In the genomic region with DNA sequence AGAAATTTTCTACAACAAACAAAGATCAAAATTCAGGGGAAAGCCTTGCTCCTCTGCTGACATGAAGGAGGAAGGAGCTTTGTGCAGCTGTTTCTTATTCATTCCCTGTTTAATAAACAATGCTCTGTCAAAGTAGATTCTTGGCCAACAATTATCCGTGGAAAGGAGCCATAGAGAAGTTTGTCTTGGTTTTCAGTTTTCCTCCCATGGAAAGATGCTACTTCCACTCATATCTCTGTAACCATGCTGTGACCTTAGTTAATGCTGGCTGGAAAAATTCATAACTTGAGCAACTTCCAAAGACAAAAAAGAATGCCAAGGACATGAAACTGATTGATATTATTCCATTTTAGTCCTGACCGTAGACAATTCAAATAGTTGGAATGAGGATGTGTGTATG, we compare ENCODE assay signal across 19 cellular contexts. TPM values are rescaled to one million over a fixed set of nuclear protein-coding genes. Genes with fewer than 3 reads are reported as not detected.
A peak's percentile ranks its signal among the peaks of the same experiment; 100 is the strongest.
DNase-seq lines count a peak whose midpoint lies in the region; ATAC-seq and TF ChIP-seq lines count a peak whose summit lies in the region.
"Had no signal": no experiment of that assay in that cellular context is flagged by ENCODE, and none has a peak within 500 bp of the region (broad histone marks: within the 10 kb centered on the region; RNA-seq: fewer than 3 reads in every experiment).

No MANE protein-coding gene starts in this region.

- H3K4me1 ChIP-seq in adipocyte (ENCODE audit: control insufficient read depth, insufficient read depth, low read length) (peaks cover 20% of the 10 kb centered on the region), neural progenitor cell (peaks cover 27% of the 10 kb centered on the region), transverse colon (peaks cover 0 to 19% (median 0%) of the 10 kb centered on the region in 4 donors)

- H3K4me3 Mint-ChIP-seq in neural progenitor cell (no peak overlapping the region), chondrocyte (ENCODE audit: unreplicated experiment) (no peak overlapping the region)
- H3K4me3 Mint-ChIP-seq in stimulated activated naive B cell treated with anti-CD40 and anti-IgM and Interleukin-4, amounts not matched to agents 10 μg/mL and 1 μg/mL and 100 μg/mL, for 72 hours = no peak overlapping the region
- H3K4me3 Mint-ChIP-seq: CD14-positive monocyte had no signal

- 53 to 77% methylated on average over 2 of the region's 2 CpGs for WGBS in transverse colon (ENCODE audit: low coverage in 1 of 2), 2 donors

- H3F3A ChIP-seq in neural progenitor cell (ENCODE audit: low read depth) = peaks cover 10% of the 10 kb centered on the region

- H3K27me3 ChIP-seq in adipocyte (replicated peaks; ENCODE audit: control insufficient read depth, insufficient read depth, low read length) (peaks cover 22% of the 10 kb centered on the region), neural progenitor cell (no peaks in the 10 kb centered on the region), transverse colon (no peaks in the 10 kb centered on the region)

- no peak for TF ChIP-seq POLR2A in transverse colon (IDR thresholded peaks at IDR 0.05)

- intact Hi-C loops in transverse colon (cut with DNase I; ENCODE audit: low total_unique reads) = no loop called here

- H3K4me3 ChIP-seq in adipocyte (ENCODE audit: low read length) (peak overlapping the region; percentile 10), fibroblast of mammary gland (ENCODE audit: control insufficient read depth, low read depth, low read length) (no peak overlapping the region), neural progenitor cell (no peak overlapping the region), transverse colon (no peak overlapping the region)
- H3K4me3 ChIP-seq: GM23248, SK-N-MC had no signal

- no peak for DNase-seq in adipocyte (ENCODE audit: low read depth)
- peak; percentile 2 for DNase-seq in fibroblast of mammary gland (ENCODE audit: low read depth)
- no peak for DNase-seq in neural progenitor cell (ENCODE audit: low spot score)
- no peak for DNase-seq in transverse colon
- DNase-seq in chondrocyte (ENCODE audit: low spot score) = no peak
- no peak for DNase-seq in stimulated activated naive B cell treated with anti-CD40 and anti-IgM and Interleukin-4, amounts not matched to agents 10 μg/mL and 1 μg/mL and 100 μg/mL, for 72 hours
- DNase-seq: ACHN, AML-193, GM23248, NCI-H1105 treated with DMSO at 0.1 percent for 48 hours, NCI-H187 treated with DMSO at 0.1 percent for 48 hours, NCI-H226, NCI-H524, NCI-H82 had no signal

- H4K20me1 ChIP-seq in neural progenitor cell (ENCODE audit: low read depth) = no peaks in the 10 kb centered on the region

- no peaks in the 10 kb centered on the region for H3K36me3 ChIP-seq in adipocyte (ENCODE audit: control insufficient read depth, insufficient read depth, low read length, severe bottlenecking)
- no peaks in the 10 kb centered on the region for H3K36me3 ChIP-seq in neural progenitor cell
- H3K36me3 ChIP-seq in transverse colon = no peaks in the 10 kb centered on the region

- H3K9me3 ChIP-seq in adipocyte (ENCODE audit: control insufficient read depth, low read length) (no peaks in the 10 kb centered on the region), neural progenitor cell (ENCODE audit: low read depth) (no peaks in the 10 kb centered on the region), transverse colon (no peaks in the 10 kb centered on the region)

- no peaks in the 10 kb centered on the region for H3K79me2 ChIP-seq in neural progenitor cell (ENCODE audit: low read depth)

- no peaks in the 10 kb centered on the region for H3K36me3 Mint-ChIP-seq in neural progenitor cell
- no peaks in the 10 kb centered on the region for H3K36me3 Mint-ChIP-seq in chondrocyte (ENCODE audit: low read depth)
- no peaks in the 10 kb centered on the region for H3K36me3 Mint-ChIP-seq in stimulated activated naive B cell treated with anti-CD40 and anti-IgM and Interleukin-4, amounts not matched to agents 10 μg/mL and 1 μg/mL and 100 μg/mL, for 72 hours
- H3K36me3 Mint-ChIP-seq: CD14-positive monocyte had no signal

- H3K27ac Mint-ChIP-seq in neural progenitor cell (no peak overlapping the region), chondrocyte (ENCODE audit: unreplicated experiment) (no peak overlapping the region)
- H3K27ac Mint-ChIP-seq in stimulated activated naive B cell treated with anti-CD40 and anti-IgM and Interleukin-4, amounts not matched to agents 10 μg/mL and 1 μg/mL and 100 μg/mL, for 72 hours = no peak overlapping the region
- H3K27ac Mint-ChIP-seq: CD14-positive monocyte had no signal

- in situ Hi-C loops in transverse colon (cut with MboI; ENCODE audit: low pct_ligation_motif_present in 1 of 4, low pct_unique_long_range_greater_than_20kb in 1 of 4, low sequenced_read_pairs in 3 of 4) = no loop called here

- no peak overlapping the region for H2AFZ ChIP-seq in neural progenitor cell (replicated peaks)
- H2AFZ ChIP-seq: GM23248 had no signal

- H3K27me3 Mint-ChIP-seq in neural progenitor cell (ENCODE audit: insufficient read depth, low read depth) (peaks cover 17% of the 10 kb centered on the region), chondrocyte (ENCODE audit: low read depth) (peaks cover 57% of the 10 kb centered on the region)
- peaks cover 29 to 49% of the 10 kb centered on the region in 2 donors for H3K27me3 Mint-ChIP-seq in stimulated activated naive B cell treated with anti-CD40 and anti-IgM and Interleukin-4, amounts not matched to agents 10 μg/mL and 1 μg/mL and 100 μg/mL, for 72 hours

- TF ChIP-seq EP300 in transverse colon (IDR thresholded peaks at IDR 0.05; ENCODE audit: low read depth) = no peak

- H3K27ac ChIP-seq in neural progenitor cell (no peak overlapping the region), transverse colon (peak overlapping the region; percentile 14 to 72 (median 36))
- H3K27ac ChIP-seq: GM23248, SK-N-MC had no signal

- TF ChIP-seq CTCF in fibroblast of mammary gland (conservative IDR thresholded peaks at IDR 0.05; ENCODE audit: control insufficient read depth, insufficient read depth, low read depth, low read length) (no peak), neural progenitor cell (IDR thresholded peaks at IDR 0.05) (no peak), transverse colon (IDR thresholded peaks at IDR 0.05) (no peak), chondrocyte (IDR thresholded peaks at IDR 0.05) (no peak)

- peaks cover 73% of the 10 kb centered on the region for H3K4me1 Mint-ChIP-seq in neural progenitor cell
- no peaks in the 10 kb centered on the region for H3K4me1 Mint-ChIP-seq in chondrocyte (ENCODE audit: low read depth)
- no peaks in the 10 kb centered on the region for H3K4me1 Mint-ChIP-seq in stimulated activated naive B cell treated with anti-CD40 and anti-IgM and Interleukin-4, amounts not matched to agents 10 μg/mL and 1 μg/mL and 100 μg/mL, for 72 hours
- H3K4me1 Mint-ChIP-seq: CD14-positive monocyte had no signal

- H3K9me3 Mint-ChIP-seq in neural progenitor cell (peaks cover 3% of the 10 kb centered on the region), chondrocyte (ENCODE audit: low read depth) (no peaks in the 10 kb centered on the region)
- no peaks in the 10 kb centered on the region for H3K9me3 Mint-ChIP-seq in stimulated activated naive B cell treated with anti-CD40 and anti-IgM and Interleukin-4, amounts not matched to agents 10 μg/mL and 1 μg/mL and 100 μg/mL, for 72 hours
- H3K9me3 Mint-ChIP-seq: CD14-positive monocyte had no signal

- H3K4me2 ChIP-seq in neural progenitor cell = peak overlapping the region; percentile 67

- no peak overlapping the region for H3K9ac ChIP-seq in adipocyte (ENCODE audit: low read length)
- H3K9ac ChIP-seq in neural progenitor cell = no peak overlapping the region
- H3K9ac ChIP-seq: GM23248 had no signal

- ATAC-seq in stimulated activated naive B cell treated with anti-CD40 and anti-IgM and Interleukin-4, amounts not matched to agents 10 μg/mL and 1 μg/mL and 100 μg/mL, for 72 hours (replicated peaks) = no peak
- ATAC-seq in HG02970 (IDR thresholded peaks at IDR 0.05; ENCODE audit: low FRiP score, unreplicated experiment) = no peak
- ATAC-seq: HCT116 had no signal

RNA-seq across cellular contexts. Expression of a gene that starts 8.1 kb away (rescaled TPM):
- not detected in 2 replicates for total RNA-seq in neural progenitor cell (ENCODE audit: low replicate concordance)
- 10 to 100 TPM; 16.1 to 71.3 (median 42.5) TPM for total RNA-seq in transverse colon
- not detected in 3 replicates for total RNA-seq in chondrocyte
- total RNA-seq: GM23248, RPMI7951 had no signal

Comparison
In these comparisons a context has a peak if more than half of its experiments do, and no peak if none do; other contexts are left out.
1. RNA of a gene that starts 8.1 kb away (total RNA-seq): 16.1 to 71.3 TPM in transverse colon; not detected in neural progenitor cell and not detected in chondrocyte; every median in the first group is over 10 times any median in the second.